In the genomic region with DNA sequence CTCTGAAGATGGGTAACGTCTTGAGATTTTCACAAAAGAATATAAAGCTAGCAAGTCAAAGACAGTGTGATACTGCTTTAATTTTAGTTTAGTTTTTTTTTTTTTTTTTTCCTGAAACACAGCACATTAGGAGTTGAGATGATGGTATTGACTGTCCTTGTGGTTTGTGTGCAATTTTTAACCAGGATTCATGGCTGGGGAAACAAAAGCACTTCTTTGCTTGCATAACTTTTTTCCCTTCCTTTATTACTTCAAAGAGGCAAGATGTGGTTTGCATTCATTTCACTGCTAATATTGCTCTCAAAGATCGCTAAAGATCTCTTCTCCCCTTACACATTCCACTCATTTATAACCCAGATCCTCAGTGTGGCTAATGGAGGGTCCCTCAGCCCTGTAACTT, we compare ENCODE assay signal across 1 cellular context.
TF ChIP-seq lines count a peak whose summit lies in the region.

No MANE protein-coding gene starts in this region.

TF ChIP-seq in IMR-90, 13 proteins besides CTCF, POLR2A, EP300 and RAD21:
- TF ChIP-seq USF2 (IDR thresholded peaks at IDR 0.05; ENCODE audit: low read depth, low read length) (no peak), MXI1 (IDR thresholded peaks at IDR 0.05; ENCODE audit: borderline replicate concordance, low read depth, low read length) (no peak), BHLHE40 (IDR thresholded peaks at IDR 0.05; ENCODE audit: low read depth, low read length) (no peak), MAFK (IDR thresholded peaks at IDR 0.05; ENCODE audit: low read depth, low read length) (no peak), MAZ (IDR thresholded peaks at IDR 0.05; ENCODE audit: borderline replicate concordance, low read depth, low read length) (no peak), NFE2L2 (IDR thresholded peaks at IDR 0.05; ENCODE audit: low read depth, low read length) (no peak), SMC3 (IDR thresholded peaks at IDR 0.05; ENCODE audit: low read depth, low read length) (no peak), FOS (IDR thresholded peaks at IDR 0.05; ENCODE audit: low read depth, low read length) (no peak), RCOR1 (IDR thresholded peaks at IDR 0.05; ENCODE audit: insufficient replicate concordance, low read length) (no peak), CHD1 (IDR thresholded peaks at IDR 0.05; ENCODE audit: low read depth, low read length) (no peak), CEBPB (IDR thresholded peaks at IDR 0.05; ENCODE audit: low read depth, low read length) (no peak), RFX5 (IDR thresholded peaks at IDR 0.05; ENCODE audit: low read depth, low read length) (no peak)
- TF ChIP-seq, protein P1, sequence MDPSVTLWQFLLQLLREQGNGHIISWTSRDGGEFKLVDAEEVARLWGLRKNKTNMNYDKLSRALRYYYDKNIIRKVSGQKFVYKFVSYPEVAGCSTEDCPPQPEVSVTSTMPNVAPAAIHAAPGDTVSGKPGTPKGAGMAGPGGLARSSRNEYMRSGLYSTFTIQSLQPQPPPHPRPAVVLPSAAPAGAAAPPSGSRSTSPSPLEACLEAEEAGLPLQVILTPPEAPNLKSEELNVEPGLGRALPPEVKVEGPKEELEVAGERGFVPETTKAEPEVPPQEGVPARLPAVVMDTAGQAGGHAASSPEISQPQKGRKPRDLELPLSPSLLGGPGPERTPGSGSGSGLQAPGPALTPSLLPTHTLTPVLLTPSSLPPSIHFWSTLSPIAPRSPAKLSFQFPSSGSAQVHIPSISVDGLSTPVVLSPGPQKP (IDR thresholded peaks at IDR 0.05; ENCODE audit: borderline replicate concordance, low read depth, low read length) = no peak
